Comparison of ENCODE assay signal across 1 cellular context in the genomic region with DNA sequence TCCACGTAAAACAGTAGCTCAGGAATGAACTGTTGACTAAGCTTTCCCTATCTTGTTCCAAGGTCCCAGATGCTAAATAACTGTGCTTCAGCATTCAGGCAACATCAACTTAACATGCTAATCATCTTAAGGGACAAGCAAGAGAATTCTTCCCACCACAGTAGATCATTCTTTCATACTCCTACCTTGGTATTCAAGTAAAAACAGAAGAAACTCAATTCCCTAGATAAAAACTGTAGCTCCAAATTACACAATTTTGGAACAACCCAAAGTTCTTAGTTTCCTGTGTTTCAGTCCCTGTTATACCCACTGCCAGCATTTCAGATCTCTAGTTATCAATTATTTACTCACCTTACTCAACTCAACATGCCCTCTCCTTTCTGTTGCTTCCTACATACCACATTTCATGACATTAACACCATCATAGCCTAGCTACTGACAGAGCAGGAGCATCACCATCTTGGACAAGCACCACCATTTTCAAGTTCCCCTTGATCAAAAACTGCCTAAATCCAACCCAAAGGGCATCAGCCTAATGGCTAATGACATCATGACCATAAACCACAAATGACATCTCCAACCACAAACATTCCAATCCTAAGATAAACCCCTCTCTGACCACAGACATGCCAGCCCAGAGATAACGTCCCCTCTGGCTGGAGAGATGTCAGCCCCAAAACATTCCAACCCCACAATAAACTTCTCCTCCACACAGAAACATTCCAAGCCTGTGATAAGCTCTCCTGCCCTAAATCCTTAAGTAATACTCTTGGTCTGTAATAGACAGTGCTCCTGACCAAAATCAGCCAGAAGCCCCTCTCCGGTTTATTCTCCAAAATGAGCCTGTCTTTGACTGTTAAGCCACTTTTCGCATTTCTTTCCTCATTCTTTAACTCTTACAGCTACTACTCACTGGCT.
A peak's percentile ranks its signal among the peaks of the same experiment; 100 is the strongest.
TF ChIP-seq lines count a peak whose summit lies in the region.

No MANE protein-coding gene starts in this region.

TF ChIP-seq in HEK293, 187 proteins besides CTCF, POLR2A, EP300 and RAD21 (continued from another document and continues in another):
- TF ChIP-seq, protein P1, sequence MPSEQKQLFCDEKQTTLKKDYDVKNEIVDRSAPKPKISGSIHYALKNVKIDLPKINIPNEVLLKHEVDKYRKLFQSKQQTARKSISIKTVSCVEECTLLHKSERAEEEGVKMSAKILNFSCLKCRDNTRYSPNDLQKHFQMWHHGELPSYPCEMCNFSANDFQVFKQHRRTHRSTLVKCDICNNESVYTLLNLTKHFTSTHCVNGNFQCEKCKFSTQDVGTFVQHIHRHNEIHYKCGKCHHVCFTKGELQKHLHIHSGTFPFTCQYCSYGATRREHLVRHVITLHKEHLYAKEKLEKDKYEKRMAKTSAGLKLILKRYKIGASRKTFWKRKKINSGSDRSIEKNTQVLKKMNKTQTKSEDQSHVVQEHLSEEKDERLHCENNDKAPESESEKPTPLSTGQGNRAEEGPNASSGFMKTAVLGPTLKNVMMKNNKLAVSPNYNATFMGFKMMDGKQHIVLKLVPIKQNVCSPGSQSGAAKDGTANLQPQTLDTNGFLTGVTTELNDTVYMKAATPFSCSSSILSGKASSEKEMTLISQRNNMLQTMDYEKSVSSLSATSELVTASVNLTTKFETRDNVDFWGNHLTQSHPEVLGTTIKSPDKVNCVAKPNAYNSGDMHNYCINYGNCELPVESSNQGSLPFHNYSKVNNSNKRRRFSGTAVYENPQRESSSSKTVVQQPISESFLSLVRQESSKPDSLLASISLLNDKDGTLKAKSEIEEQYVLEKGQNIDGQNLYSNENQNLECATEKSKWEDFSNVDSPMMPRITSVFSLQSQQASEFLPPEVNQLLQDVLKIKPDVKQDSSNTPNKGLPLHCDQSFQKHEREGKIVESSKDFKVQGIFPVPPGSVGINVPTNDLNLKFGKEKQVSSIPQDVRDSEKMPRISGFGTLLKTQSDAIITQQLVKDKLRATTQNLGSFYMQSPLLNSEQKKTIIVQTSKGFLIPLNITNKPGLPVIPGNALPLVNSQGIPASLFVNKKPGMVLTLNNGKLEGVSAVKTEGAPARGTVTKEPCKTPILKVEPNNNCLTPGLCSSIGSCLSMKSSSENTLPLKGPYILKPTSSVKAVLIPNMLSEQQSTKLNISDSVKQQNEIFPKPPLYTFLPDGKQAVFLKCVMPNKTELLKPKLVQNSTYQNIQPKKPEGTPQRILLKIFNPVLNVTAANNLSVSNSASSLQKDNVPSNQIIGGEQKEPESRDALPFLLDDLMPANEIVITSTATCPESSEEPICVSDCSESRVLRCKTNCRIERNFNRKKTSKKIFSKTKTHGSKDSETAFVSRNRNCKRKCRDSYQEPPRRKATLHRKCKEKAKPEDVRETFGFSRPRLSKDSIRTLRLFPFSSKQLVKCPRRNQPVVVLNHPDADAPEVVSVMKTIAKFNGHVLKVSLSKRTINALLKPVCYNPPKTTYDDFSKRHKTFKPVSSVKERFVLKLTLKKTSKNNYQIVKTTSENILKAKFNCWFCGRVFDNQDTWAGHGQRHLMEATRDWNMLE (tag by site-specific recombination; conservative IDR thresholded peaks at IDR 0.05; ENCODE audit: low read depth): peak; percentile 45; the same call in 1 of the 2 replicates
- TF ChIP-seq MYNN (tag by site-specific recombination; IDR thresholded peaks at IDR 0.05; ENCODE audit: borderline replicate concordance): peak; percentile 48; the same call in 1 of the 2 replicates
- TF ChIP-seq ZNF302 (tag by site-specific recombination; IDR thresholded peaks at IDR 0.05; ENCODE audit: low read depth): no peak
- peak; percentile 35; the same call in 1 of the 2 replicates for TF ChIP-seq PRDM1 (tag by site-specific recombination; IDR thresholded peaks at IDR 0.05)
- TF ChIP-seq, protein P2, sequence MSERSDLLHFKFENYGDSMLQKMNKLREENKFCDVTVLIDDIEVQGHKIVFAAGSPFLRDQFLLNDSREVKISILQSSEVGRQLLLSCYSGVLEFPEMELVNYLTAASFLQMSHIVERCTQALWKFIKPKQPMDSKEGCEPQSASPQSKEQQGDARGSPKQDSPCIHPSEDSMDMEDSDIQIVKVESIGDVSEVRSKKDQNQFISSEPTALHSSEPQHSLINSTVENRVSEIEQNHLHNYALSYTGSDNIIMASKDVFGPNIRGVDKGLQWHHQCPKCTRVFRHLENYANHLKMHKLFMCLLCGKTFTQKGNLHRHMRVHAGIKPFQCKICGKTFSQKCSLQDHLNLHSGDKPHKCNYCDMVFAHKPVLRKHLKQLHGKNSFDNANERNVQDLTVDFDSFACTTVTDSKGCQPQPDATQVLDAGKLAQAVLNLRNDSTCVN (tag by site-specific recombination; optimal IDR thresholded peaks at IDR 0.05): no peak
- TF ChIP-seq, protein P3, sequence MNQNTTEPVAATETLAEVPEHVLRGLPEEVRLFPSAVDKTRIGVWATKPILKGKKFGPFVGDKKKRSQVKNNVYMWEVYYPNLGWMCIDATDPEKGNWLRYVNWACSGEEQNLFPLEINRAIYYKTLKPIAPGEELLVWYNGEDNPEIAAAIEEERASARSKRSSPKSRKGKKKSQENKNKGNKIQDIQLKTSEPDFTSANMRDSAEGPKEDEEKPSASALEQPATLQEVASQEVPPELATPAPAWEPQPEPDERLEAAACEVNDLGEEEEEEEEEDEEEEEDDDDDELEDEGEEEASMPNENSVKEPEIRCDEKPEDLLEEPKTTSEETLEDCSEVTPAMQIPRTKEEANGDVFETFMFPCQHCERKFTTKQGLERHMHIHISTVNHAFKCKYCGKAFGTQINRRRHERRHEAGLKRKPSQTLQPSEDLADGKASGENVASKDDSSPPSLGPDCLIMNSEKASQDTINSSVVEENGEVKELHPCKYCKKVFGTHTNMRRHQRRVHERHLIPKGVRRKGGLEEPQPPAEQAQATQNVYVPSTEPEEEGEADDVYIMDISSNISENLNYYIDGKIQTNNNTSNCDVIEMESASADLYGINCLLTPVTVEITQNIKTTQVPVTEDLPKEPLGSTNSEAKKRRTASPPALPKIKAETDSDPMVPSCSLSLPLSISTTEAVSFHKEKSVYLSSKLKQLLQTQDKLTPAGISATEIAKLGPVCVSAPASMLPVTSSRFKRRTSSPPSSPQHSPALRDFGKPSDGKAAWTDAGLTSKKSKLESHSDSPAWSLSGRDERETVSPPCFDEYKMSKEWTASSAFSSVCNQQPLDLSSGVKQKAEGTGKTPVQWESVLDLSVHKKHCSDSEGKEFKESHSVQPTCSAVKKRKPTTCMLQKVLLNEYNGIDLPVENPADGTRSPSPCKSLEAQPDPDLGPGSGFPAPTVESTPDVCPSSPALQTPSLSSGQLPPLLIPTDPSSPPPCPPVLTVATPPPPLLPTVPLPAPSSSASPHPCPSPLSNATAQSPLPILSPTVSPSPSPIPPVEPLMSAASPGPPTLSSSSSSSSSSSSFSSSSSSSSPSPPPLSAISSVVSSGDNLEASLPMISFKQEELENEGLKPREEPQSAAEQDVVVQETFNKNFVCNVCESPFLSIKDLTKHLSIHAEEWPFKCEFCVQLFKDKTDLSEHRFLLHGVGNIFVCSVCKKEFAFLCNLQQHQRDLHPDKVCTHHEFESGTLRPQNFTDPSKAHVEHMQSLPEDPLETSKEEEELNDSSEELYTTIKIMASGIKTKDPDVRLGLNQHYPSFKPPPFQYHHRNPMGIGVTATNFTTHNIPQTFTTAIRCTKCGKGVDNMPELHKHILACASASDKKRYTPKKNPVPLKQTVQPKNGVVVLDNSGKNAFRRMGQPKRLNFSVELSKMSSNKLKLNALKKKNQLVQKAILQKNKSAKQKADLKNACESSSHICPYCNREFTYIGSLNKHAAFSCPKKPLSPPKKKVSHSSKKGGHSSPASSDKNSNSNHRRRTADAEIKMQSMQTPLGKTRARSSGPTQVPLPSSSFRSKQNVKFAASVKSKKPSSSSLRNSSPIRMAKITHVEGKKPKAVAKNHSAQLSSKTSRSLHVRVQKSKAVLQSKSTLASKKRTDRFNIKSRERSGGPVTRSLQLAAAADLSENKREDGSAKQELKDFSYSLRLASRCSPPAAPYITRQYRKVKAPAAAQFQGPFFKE (tag by site-specific recombination; IDR thresholded peaks at IDR 0.05; ENCODE audit: borderline replicate concordance): no peak
- TF ChIP-seq, protein P4, sequence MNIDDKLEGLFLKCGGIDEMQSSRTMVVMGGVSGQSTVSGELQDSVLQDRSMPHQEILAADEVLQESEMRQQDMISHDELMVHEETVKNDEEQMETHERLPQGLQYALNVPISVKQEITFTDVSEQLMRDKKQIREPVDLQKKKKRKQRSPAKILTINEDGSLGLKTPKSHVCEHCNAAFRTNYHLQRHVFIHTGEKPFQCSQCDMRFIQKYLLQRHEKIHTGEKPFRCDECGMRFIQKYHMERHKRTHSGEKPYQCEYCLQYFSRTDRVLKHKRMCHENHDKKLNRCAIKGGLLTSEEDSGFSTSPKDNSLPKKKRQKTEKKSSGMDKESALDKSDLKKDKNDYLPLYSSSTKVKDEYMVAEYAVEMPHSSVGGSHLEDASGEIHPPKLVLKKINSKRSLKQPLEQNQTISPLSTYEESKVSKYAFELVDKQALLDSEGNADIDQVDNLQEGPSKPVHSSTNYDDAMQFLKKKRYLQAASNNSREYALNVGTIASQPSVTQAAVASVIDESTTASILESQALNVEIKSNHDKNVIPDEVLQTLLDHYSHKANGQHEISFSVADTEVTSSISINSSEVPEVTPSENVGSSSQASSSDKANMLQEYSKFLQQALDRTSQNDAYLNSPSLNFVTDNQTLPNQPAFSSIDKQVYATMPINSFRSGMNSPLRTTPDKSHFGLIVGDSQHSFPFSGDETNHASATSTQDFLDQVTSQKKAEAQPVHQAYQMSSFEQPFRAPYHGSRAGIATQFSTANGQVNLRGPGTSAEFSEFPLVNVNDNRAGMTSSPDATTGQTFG (tag by site-specific recombination; IDR thresholded peaks at IDR 0.05; ENCODE audit: borderline replicate concordance): no peak
- TF ChIP-seq ZNF114 (tag by site-specific recombination; IDR thresholded peaks at IDR 0.05): no peak
- TF ChIP-seq ZNF24 (tag by site-specific recombination; IDR thresholded peaks at IDR 0.05): peak; percentile 93
- TF ChIP-seq ZNF792 (tag by site-specific recombination; IDR thresholded peaks at IDR 0.05): no peak
- no peak for TF ChIP-seq ZNF521 (tag by site-specific recombination; IDR thresholded peaks at IDR 0.05)
- TF ChIP-seq HOXD13 (CRISPR knock-in tag; IDR thresholded peaks at IDR 0.05; ENCODE audit: borderline replicate concordance): peak; percentile 98
- TF ChIP-seq ZFP37 (tag by site-specific recombination; IDR thresholded peaks at IDR 0.05): peak; percentile 87
- TF ChIP-seq, protein P5, sequence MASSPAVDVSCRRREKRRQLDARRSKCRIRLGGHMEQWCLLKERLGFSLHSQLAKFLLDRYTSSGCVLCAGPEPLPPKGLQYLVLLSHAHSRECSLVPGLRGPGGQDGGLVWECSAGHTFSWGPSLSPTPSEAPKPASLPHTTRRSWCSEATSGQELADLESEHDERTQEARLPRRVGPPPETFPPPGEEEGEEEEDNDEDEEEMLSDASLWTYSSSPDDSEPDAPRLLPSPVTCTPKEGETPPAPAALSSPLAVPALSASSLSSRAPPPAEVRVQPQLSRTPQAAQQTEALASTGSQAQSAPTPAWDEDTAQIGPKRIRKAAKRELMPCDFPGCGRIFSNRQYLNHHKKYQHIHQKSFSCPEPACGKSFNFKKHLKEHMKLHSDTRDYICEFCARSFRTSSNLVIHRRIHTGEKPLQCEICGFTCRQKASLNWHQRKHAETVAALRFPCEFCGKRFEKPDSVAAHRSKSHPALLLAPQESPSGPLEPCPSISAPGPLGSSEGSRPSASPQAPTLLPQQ (tag by site-specific recombination; IDR thresholded peaks at IDR 0.05): peak; percentile 94
- TF ChIP-seq, protein P6, sequence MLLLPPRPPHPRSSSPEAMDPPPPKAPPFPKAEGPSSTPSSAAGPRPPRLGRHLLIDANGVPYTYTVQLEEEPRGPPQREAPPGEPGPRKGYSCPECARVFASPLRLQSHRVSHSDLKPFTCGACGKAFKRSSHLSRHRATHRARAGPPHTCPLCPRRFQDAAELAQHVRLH (tag by site-specific recombination; IDR thresholded peaks at IDR 0.05): peak; percentile 89
- no peak for TF ChIP-seq HOXA7 (CRISPR knock-in tag; IDR thresholded peaks at IDR 0.05; ENCODE audit: borderline replicate concordance)
- no peak for TF ChIP-seq ZNF132 (tag by site-specific recombination; IDR thresholded peaks at IDR 0.05; ENCODE audit: borderline replicate concordance)
- peak; percentile 76 for TF ChIP-seq ZNF558 (tag by site-specific recombination; IDR thresholded peaks at IDR 0.05)
- peak; percentile 99 for TF ChIP-seq ZXDB (tag by site-specific recombination; IDR thresholded peaks at IDR 0.05)
- peak; percentile 12; the same call in 1 of the 2 replicates for TF ChIP-seq SP2 (tag by site-specific recombination; IDR thresholded peaks at IDR 0.05)
- peak; percentile 46; the same call in 1 of the 2 replicates for TF ChIP-seq RBAK (tag by site-specific recombination; IDR thresholded peaks at IDR 0.05)
- TF ChIP-seq ZNF560 (tag by site-specific recombination; IDR thresholded peaks at IDR 0.05; ENCODE audit: borderline replicate concordance): no peak
- TF ChIP-seq, protein P7, sequence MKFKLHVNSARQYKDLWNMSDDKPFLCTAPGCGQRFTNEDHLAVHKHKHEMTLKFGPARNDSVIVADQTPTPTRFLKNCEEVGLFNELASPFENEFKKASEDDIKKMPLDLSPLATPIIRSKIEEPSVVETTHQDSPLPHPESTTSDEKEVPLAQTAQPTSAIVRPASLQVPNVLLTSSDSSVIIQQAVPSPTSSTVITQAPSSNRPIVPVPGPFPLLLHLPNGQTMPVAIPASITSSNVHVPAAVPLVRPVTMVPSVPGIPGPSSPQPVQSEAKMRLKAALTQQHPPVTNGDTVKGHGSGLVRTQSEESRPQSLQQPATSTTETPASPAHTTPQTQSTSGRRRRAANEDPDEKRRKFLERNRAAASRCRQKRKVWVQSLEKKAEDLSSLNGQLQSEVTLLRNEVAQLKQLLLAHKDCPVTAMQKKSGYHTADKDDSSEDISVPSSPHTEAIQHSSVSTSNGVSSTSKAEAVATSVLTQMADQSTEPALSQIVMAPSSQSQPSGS (tag by site-specific recombination; IDR thresholded peaks at IDR 0.05; ENCODE audit: low read depth): peak; percentile 95
- TF ChIP-seq, protein P8, sequence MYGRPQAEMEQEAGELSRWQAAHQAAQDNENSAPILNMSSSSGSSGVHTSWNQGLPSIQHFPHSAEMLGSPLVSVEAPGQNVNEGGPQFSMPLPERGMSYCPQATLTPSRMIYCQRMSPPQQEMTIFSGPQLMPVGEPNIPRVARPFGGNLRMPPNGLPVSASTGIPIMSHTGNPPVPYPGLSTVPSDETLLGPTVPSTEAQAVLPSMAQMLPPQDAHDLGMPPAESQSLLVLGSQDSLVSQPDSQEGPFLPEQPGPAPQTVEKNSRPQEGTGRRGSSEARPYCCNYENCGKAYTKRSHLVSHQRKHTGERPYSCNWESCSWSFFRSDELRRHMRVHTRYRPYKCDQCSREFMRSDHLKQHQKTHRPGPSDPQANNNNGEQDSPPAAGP (tag by site-specific recombination; IDR thresholded peaks at IDR 0.05): 0 out of 2 replicates have a peak, but pooled peaks have one; percentile 64
- no peak for TF ChIP-seq TRIM28 (IDR thresholded peaks at IDR 0.05; ENCODE audit: borderline replicate concordance, low read length)
- no peak for TF ChIP-seq ZNF548 (tag by site-specific recombination; IDR thresholded peaks at IDR 0.05)
- TF ChIP-seq SP3 (tag by site-specific recombination; IDR thresholded peaks at IDR 0.05): peak; percentile 45
- peak; percentile 98 for TF ChIP-seq ZNF366 (tag by site-specific recombination; conservative IDR thresholded peaks at IDR 0.05)
- TF ChIP-seq, protein P9, sequence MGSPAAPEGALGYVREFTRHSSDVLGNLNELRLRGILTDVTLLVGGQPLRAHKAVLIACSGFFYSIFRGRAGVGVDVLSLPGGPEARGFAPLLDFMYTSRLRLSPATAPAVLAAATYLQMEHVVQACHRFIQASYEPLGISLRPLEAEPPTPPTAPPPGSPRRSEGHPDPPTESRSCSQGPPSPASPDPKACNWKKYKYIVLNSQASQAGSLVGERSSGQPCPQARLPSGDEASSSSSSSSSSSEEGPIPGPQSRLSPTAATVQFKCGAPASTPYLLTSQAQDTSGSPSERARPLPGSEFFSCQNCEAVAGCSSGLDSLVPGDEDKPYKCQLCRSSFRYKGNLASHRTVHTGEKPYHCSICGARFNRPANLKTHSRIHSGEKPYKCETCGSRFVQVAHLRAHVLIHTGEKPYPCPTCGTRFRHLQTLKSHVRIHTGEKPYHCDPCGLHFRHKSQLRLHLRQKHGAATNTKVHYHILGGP (tag by site-specific recombination; IDR thresholded peaks at IDR 0.05): no peak
- no peak for TF ChIP-seq ZNF510 (tag by site-specific recombination; IDR thresholded peaks at IDR 0.05; ENCODE audit: insufficient replicate concordance)
